20 cellular contexts compared by ENCODE assay signal in the genomic region with DNA sequence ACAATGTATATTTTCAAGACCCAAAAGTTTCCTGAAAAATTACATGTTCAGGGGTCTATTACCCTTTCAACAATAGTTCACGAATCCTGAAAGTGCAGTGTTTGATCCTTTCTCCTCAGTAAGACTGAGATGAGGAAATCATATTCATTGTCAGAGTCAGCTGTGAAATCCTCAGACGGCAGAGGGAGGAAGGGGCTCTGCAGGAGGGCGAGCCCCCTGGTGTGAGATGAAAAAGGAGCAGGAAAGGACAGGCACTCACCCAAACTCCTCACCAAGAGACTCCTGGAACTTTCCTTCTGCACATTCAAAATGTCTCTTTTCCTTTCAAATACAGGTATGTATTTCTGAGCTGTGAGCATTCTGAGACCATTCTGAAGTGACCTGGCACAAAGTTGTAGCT.
DNase-seq lines count a peak whose midpoint lies in the region; ATAC-seq, FAIRE-seq and TF ChIP-seq lines count a peak whose summit lies in the region.
"Had no signal": no experiment of that assay in that cellular context is flagged by ENCODE, and none has a peak within 500 bp of the region (broad histone marks: within the 10 kb centered on the region; RNA-seq: fewer than 3 reads in every experiment).

No MANE protein-coding gene starts in this region.

- TF ChIP-seq CTCF in bronchial epithelial cell (IDR thresholded peaks at IDR 0.05; ENCODE audit: insufficient read depth, low read length, severe bottlenecking), result no peak

- no peaks in the 10 kb centered on the region for H3K36me3 ChIP-seq in H7 (replicated peaks; ENCODE audit: control insufficient read depth, insufficient read depth, low read length)
- no peaks in the 10 kb centered on the region for H3K36me3 ChIP-seq in bronchial epithelial cell (ENCODE audit: control insufficient read depth, insufficient read depth, low read length)
- H3K36me3 ChIP-seq: BLaER1 treated with 17β-estradiol and CSF1 and Interleukin-3, amounts not matched to agents 10 nM and 100 nM had no signal

- no peak for ATAC-seq in GM19397 (IDR thresholded peaks at IDR 0.05; ENCODE audit: unreplicated experiment)
- ATAC-seq: CD8-positive, alpha-beta T cell had no signal

- H3K4me3 ChIP-seq in H7 (ENCODE audit: insufficient read depth, low read depth, low read length) (no peak overlapping the region), bronchial epithelial cell (ENCODE audit: low read depth, low read length) (no peak overlapping the region)
- H3K4me3 ChIP-seq: BLaER1 treated with 17β-estradiol and CSF1 and Interleukin-3, amounts not matched to agents 10 nM and 100 nM had no signal

- DNase-seq in H7 (peak; percentile 14), bronchial epithelial cell (ENCODE audit: low read depth) (no peak), DMS 273 (lab: John Stamatoyannopoulos, UW; ENCODE audit: unreplicated experiment) (no peak), DMS114 treated with DMSO at 0.1 percent for 48 hours (lab: John Stamatoyannopoulos, UW; ENCODE audit: unreplicated experiment) (no peak)
- DNase-seq: 8988T; AML-193; Caco-2; Calu3; CD4-positive, alpha-beta T cell; CD8-positive, alpha-beta T cell; DMS 273 treated with DMSO at 0.1 percent for 48 hours; DMS79 treated with DMSO at 0.1 percent for 48 hours; GF-D8 had no signal

- FAIRE-seq in bronchial epithelial cell (lab: Jason Lieb, UNC), result peak; percentile 7
- FAIRE-seq: A204.1, D721Med, G401.6, GM12891, GM19239 had no signal

- H3K27me3 ChIP-seq in H7 (ENCODE audit: control insufficient read depth, insufficient read depth, low read length) (no peaks in the 10 kb centered on the region; the same call in 1 of the 2 replicates), bronchial epithelial cell (ENCODE audit: control insufficient read depth, insufficient read depth, low read length) (no peaks in the 10 kb centered on the region)
- H3K27me3 ChIP-seq: BLaER1 treated with 17β-estradiol and CSF1 and Interleukin-3, amounts not matched to agents 10 nM and 100 nM had no signal
